Comparison of ENCODE assay signal across 1 cellular context in genomic region chr6:109671721-109672120, GRCh38.
TF ChIP-seq lines count a peak whose summit lies in the region.

No MANE protein-coding gene starts in this region.

TF ChIP-seq in HepG2, 621 proteins besides CTCF, POLR2A, EP300 and RAD21:
- TF ChIP-seq ZFP37 (CRISPR knock-in tag; IDR thresholded peaks at IDR 0.05; ENCODE audit: borderline replicate concordance) (no peak), HDAC2 (CRISPR knock-in tag; IDR thresholded peaks at IDR 0.05) (no peak), ZNF782 (CRISPR knock-in tag; IDR thresholded peaks at IDR 0.05; ENCODE audit: borderline replicate concordance) (no peak), DBP (CRISPR knock-in tag; IDR thresholded peaks at IDR 0.05; ENCODE audit: not compliant biosample characterization) (no peak), ZNF350 (CRISPR knock-in tag; IDR thresholded peaks at IDR 0.05; ENCODE audit: borderline replicate concordance, low read depth) (no peak)
TF ChIP-seq in HepG2: peak in this region for 0.
